In the genomic region with DNA sequence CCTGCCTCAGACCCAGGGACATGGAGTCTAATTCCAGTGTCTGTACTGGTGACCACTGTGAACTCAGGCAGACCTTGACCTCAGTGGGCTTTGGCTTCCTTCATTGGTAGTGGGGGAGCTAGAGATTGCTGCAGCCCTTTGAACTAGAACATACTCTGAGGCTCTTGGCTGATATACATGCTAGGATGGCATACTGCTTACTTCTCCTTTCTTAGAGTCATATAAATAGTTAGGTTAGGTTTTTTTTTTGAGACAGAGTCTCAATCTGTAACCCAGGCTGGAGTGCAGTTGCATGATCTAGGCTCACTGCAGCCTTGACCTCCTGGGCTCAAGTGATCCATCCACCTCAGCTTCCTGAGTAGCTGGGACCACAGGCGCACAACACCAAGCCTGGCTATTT, we compare ENCODE assay signal across 28 cellular contexts. TPM values are rescaled to one million over a fixed set of nuclear protein-coding genes. Genes with fewer than 3 reads are reported as not detected.
"Had no signal": no experiment of that assay in that cellular context is flagged by ENCODE, and none has a peak within 500 bp of the region (broad histone marks: within the 10 kb centered on the region; RNA-seq: fewer than 3 reads in every experiment).

No MANE protein-coding gene starts in this region.

- H3K27ac Mint-ChIP-seq: dendritic cell treated with granulocyte-macrophage colony-stimulating factor and Interleukin-4, amounts not matched to agents 40 ng/mL and 50 ng/mL, for 4 days; endodermal cell; memory B cell; naive thymus-derived CD4-positive, alpha-beta T cell; stimulated activated effector memory CD8-positive, alpha-beta T cell treated with anti-CD3 and anti-CD28 coated beads, Interleukin-12 subunit alpha, Interleukin-12 subunit beta, amount 100 ng/mL, for 72 hours; stimulated activated naive CD8-positive, alpha-beta T cell treated with anti-CD3 and anti-CD28 coated beads, Interleukin-15, Interleukin-2, amounts not matched to agents 100 ng/mL and 50 ng/mL, for 24 hours had no signal

- DNase-seq: colonic mucosa; effector CD8-positive, alpha-beta T cell; endodermal cell; foreskin fibroblast; gastrocnemius medialis; head of caudate nucleus; kidney; naive thymus-derived CD4-positive, alpha-beta T cell; occipital lobe; ovary; posterior cingulate gyrus; psoas muscle; right cardiac atrium; sigmoid colon; stimulated activated CD4-positive, alpha-beta T cell treated with anti-CD3 and anti-CD28 coated beads, Interleukin-2, amount 100 ng/mL, for 24 hours; stimulated activated CD4-positive, alpha-beta T cell treated with anti-CD3 and anti-CD28 coated beads, Interleukin-4, amount 100 ng/mL, for 24 hours; upper lobe of left lung had no signal

- H3K4me3 ChIP-seq: colonic mucosa, gastrocnemius medialis, lung, ovary, psoas muscle, sigmoid colon, thoracic aorta, tibial nerve, upper lobe of left lung had no signal

- H3K27ac ChIP-seq: colonic mucosa, epithelial cell of prostate, gastrocnemius medialis, ovary, psoas muscle, sigmoid colon, thoracic aorta, tibial nerve, upper lobe of left lung had no signal

- FAIRE-seq: kidney, urothelium cell line had no signal

- H3K36me3 Mint-ChIP-seq: memory B cell; naive thymus-derived CD4-positive, alpha-beta T cell; stimulated activated effector memory CD8-positive, alpha-beta T cell treated with anti-CD3 and anti-CD28 coated beads, Interleukin-12 subunit alpha, Interleukin-12 subunit beta, amount 100 ng/mL, for 72 hours had no signal

- H3K9me3 Mint-ChIP-seq: dendritic cell treated with granulocyte-macrophage colony-stimulating factor and Interleukin-4, amounts not matched to agents 40 ng/mL and 50 ng/mL, for 4 days; memory B cell; naive thymus-derived CD4-positive, alpha-beta T cell; stimulated activated effector memory CD8-positive, alpha-beta T cell treated with anti-CD3 and anti-CD28 coated beads, Interleukin-12 subunit alpha, Interleukin-12 subunit beta, amount 100 ng/mL, for 72 hours; stimulated activated naive CD8-positive, alpha-beta T cell treated with anti-CD3 and anti-CD28 coated beads, Interleukin-15, Interleukin-2, amounts not matched to agents 100 ng/mL and 50 ng/mL, for 24 hours had no signal

- H3K4me3 Mint-ChIP-seq: dendritic cell treated with granulocyte-macrophage colony-stimulating factor and Interleukin-4, amounts not matched to agents 40 ng/mL and 50 ng/mL, for 4 days; endodermal cell; memory B cell; naive thymus-derived CD4-positive, alpha-beta T cell; stimulated activated effector memory CD8-positive, alpha-beta T cell treated with anti-CD3 and anti-CD28 coated beads, Interleukin-12 subunit alpha, Interleukin-12 subunit beta, amount 100 ng/mL, for 72 hours; stimulated activated naive CD8-positive, alpha-beta T cell treated with anti-CD3 and anti-CD28 coated beads, Interleukin-15, Interleukin-2, amounts not matched to agents 100 ng/mL and 50 ng/mL, for 24 hours had no signal

- H3K4me1 Mint-ChIP-seq: memory B cell; naive thymus-derived CD4-positive, alpha-beta T cell; stimulated activated effector memory CD8-positive, alpha-beta T cell treated with anti-CD3 and anti-CD28 coated beads, Interleukin-12 subunit alpha, Interleukin-12 subunit beta, amount 100 ng/mL, for 72 hours had no signal

- H3K9me3 ChIP-seq: colonic mucosa, gastrocnemius medialis, ovary, psoas muscle, sigmoid colon, thoracic aorta, tibial nerve, upper lobe of left lung had no signal

- H3K27me3 ChIP-seq: colonic mucosa, gastrocnemius medialis, ovary, sigmoid colon, tibial nerve, upper lobe of left lung had no signal

- H3K36me3 ChIP-seq: colonic mucosa, gastrocnemius medialis, ovary, sigmoid colon, thoracic aorta, tibial nerve, upper lobe of left lung had no signal

- H3K4me1 ChIP-seq: colonic mucosa, gastrocnemius medialis, psoas muscle, sigmoid colon, upper lobe of left lung had no signal

- ATAC-seq: esophagus mucosa; gastrocnemius medialis; left lobe of liver; naive thymus-derived CD4-positive, alpha-beta T cell; psoas muscle; right cardiac atrium; stimulated activated effector memory CD8-positive, alpha-beta T cell treated with anti-CD3 and anti-CD28 coated beads, Interleukin-12 subunit alpha, Interleukin-12 subunit beta, amount 100 ng/mL, for 72 hours had no signal

RNA-seq across cellular contexts. Expression of a gene that starts 49.7 kb away (rescaled TPM):
- total RNA-seq: left lobe of liver had no signal
- polyA plus RNA-seq: naive thymus-derived CD4-positive, alpha-beta T cell had no signal
